ENCODE assay signal across 9 cellular contexts in the genomic region with DNA sequence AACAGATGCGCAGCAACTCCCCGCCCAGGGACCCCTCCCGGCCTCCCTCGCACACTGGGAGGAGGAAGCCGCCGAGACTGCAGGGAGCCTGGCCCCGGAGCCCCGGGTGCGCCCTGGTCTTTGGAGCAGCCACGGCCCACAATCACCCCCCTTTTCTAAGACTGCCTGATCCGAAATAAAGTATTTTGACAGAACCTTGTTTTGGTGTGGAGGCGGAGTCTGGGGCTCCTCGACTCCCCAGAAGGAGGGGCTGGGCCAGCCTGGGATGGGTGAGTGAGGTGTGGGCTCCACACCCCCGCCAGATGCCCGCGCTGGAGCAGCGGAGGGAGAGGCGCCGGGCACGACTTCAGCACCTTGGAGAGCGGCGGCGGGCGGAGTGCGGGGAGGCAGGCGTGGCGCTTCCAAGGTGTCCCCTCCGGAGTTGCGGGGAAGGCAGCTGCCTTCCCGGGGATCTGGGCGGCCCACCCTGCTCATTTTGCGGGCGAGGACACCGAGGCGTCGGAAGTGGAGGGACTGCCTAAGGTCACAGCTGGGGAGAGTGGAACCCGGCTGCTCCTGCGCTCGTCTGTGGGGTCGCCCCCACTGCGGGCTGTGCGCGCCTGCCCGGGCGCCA. TPM values are rescaled to one million over a fixed set of nuclear protein-coding genes. Genes with fewer than 3 reads are reported as not detected.
DNase-seq lines count a peak whose midpoint lies in the region; ATAC-seq and TF ChIP-seq lines count a peak whose summit lies in the region.
"Had no signal": no experiment of that assay in that cellular context is flagged by ENCODE, and none has a peak within 500 bp of the region (broad histone marks: within the 10 kb centered on the region; RNA-seq: fewer than 3 reads in every experiment).

No MANE protein-coding gene starts in this region.

- TF ChIP-seq CTCF in natural killer cell (IDR thresholded peaks at IDR 0.05) (no peak), stomach (IDR thresholded peaks at IDR 0.05) (no peak)

- peaks cover 12 to 41% (median 37%) of the 10 kb centered on the region in 4 donors for H3K36me3 ChIP-seq in stomach

- no peak for TF ChIP-seq EP300 in stomach (IDR thresholded peaks at IDR 0.05)

- H3K27ac Mint-ChIP-seq in natural killer cell = no peak overlapping the region

- peaks cover 5 to 17% (median 8%) of the 10 kb centered on the region in 4 donors for H3K4me1 ChIP-seq in stomach

- peaks cover 0 to 9% of the 10 kb centered on the region in 2 donors for H3K27me3 Mint-ChIP-seq in natural killer cell (ENCODE audit: low read depth in 2 of 2)

- no peaks in the 10 kb centered on the region for H3K36me3 Mint-ChIP-seq in natural killer cell

- H3K27me3 ChIP-seq in stomach = peaks cover 0 to 48% (median 10%) of the 10 kb centered on the region in 3 donors

- H3K4me3 Mint-ChIP-seq in natural killer cell = no peak overlapping the region

- DNase-seq in AG20443 (ENCODE audit: low spot score) (peak; percentile 78), LoVo (ENCODE audit: low spot score) (peak; percentile 46), ecto neural progenitor cell (ENCODE audit: low spot score) (peak; percentile 90), natural killer cell (peak; percentile 73), stomach (peak; percentile 59), GM19240 (ENCODE audit: insufficient read length, low spot score) (no peak)
- DNase-seq in activated CD4-positive, alpha-beta T cell treated with anti-CD3 and anti-CD28 coated beads for 4 hours = peak; percentile 55 to 57

- ATAC-seq in natural killer cell = peak; percentile 74 to 97 (median 91)
- no peak for ATAC-seq in GM21717 (IDR thresholded peaks at IDR 0.05; ENCODE audit: unreplicated experiment)

- no peak overlapping the region for H3K4me3 ChIP-seq in stomach

- TF ChIP-seq POLR2A in stomach (IDR thresholded peaks at IDR 0.05) = no peak

- H3K9me3 ChIP-seq in stomach = no peaks in the 10 kb centered on the region

- peaks cover 0 to 17% of the 10 kb centered on the region in 2 donors for H3K4me1 Mint-ChIP-seq in natural killer cell

- no peak overlapping the region for H3K27ac ChIP-seq in stomach

- intact Hi-C loops in natural killer cell (cut with micrococcal nuclease) (no loop called here), stomach (cut with DNase I; ENCODE audit: low total_unique reads) (no loop called here)

- no peaks in the 10 kb centered on the region for H3K9me3 Mint-ChIP-seq in natural killer cell

- WGBS in stomach, 5 donors = 5 to 14% (median 7%) methylated on average over 16 to 45 of the region's 45 CpGs

RNA-seq across cellular contexts. Expression of gene SIRT6, which starts 9.4 kb away (rescaled TPM):
- 10 to 100 TPM; 29.5 to 37.4 (median 30.5) TPM for total RNA-seq in natural killer cell
- total RNA-seq in stomach = 100 to 1,000 TPM in 2 of 5 donors, 10 to 100 TPM in 3; 14.0 to 160 (median 28.0) TPM
- 10 to 100 TPM; 17.7 to 23.9 (median 19.5) TPM for polyA plus RNA-seq in stomach

RNA-seq across cellular contexts. Expression of gene ANKRD24, which starts 9.5 kb away (rescaled TPM):
- total RNA-seq in natural killer cell (1 to 10 TPM in 1 of 3 donors, under 1 TPM in 2; 0.65 to 2.2 (median 0.71) TPM), stomach (1 to 10 TPM in 3 of 5 donors, under 1 TPM in 1, not detected in 1; 0.29 to 6.1 (median 3.8) TPM)
- polyA plus RNA-seq in stomach = 1 to 10 TPM; 1.6 to 2.3 (median 1.8) TPM

RNA-seq across cellular contexts. Expression of gene CREB3L3, which starts 19.5 kb away (rescaled TPM):
- total RNA-seq in natural killer cell (under 1 TPM in 2 of 3 donors, not detected in 1; 0.43 to 0.70 TPM), stomach (1 to 10 TPM in 2 of 5 donors, not detected in 3; 1.1 to 7.0 TPM)
- under 1 TPM; 0.03 to 0.61 (median 0.12) TPM for polyA plus RNA-seq in stomach
- total RNA-seq: temporal lobe had no signal

RNA-seq across cellular contexts. Expression of gene MAP2K2, which starts 49.0 kb away (rescaled TPM):
- 100 to 1,000 TPM; 137 to 154 (median 152) TPM for total RNA-seq in natural killer cell
- total RNA-seq in stomach = 100 to 1,000 TPM in 1 of 5 donors, 10 to 100 TPM in 4; 53.4 to 447 (median 84.3) TPM
- polyA plus RNA-seq in stomach = 100 to 1,000 TPM; 137 to 162 (median 147) TPM

RNA-seq across cellular contexts. Expression of gene EBI3, which starts 56.4 kb away (rescaled TPM):
- total RNA-seq in natural killer cell (not detected), stomach (under 1 TPM in 1 of 5 donors, not detected in 4; 0.55 TPM)
- polyA plus RNA-seq in stomach = 1 to 10 TPM; 2.0 to 2.7 (median 2.7) TPM
